In genomic region chr5:114953559-114953958, GRCh38 we compare ENCODE assay signal across 16 cellular contexts.
DNase-seq lines count a peak whose midpoint lies in the region; ATAC-seq and TF ChIP-seq lines count a peak whose summit lies in the region.
"Had no signal": no experiment of that assay in that cellular context is flagged by ENCODE, and none has a peak within 500 bp of the region (broad histone marks: within the 10 kb centered on the region; RNA-seq: fewer than 3 reads in every experiment).

No MANE protein-coding gene starts in this region.

- no peaks in the 10 kb centered on the region for H3F3A ChIP-seq in GM23248 (ENCODE audit: insufficient read depth)

- in situ Hi-C loops in GM23248 (cut with MboI), result no loop called here

- no peak overlapping the region for H3K9ac ChIP-seq in GM23248

- H3K9me2 ChIP-seq in GM23248 (ENCODE audit: insufficient read depth), result no peaks in the 10 kb centered on the region

- CTCF ChIA-PET in T-cell (lab: Charles Lee), result no interaction called here

- no peak for TF ChIP-seq CTCF in lung (IDR thresholded peaks at IDR 0.05; ENCODE audit: control extremely low read depth, extremely low read depth)

- H3K27ac ChIP-seq in lung (ENCODE audit: low read depth in 1 of 2, low read length in 1 of 2) (no peak overlapping the region), GM23248 (no peak overlapping the region)

- POLR2A ChIA-PET in T-cell (lab: Charles Lee), result no interaction called here

- no peaks in the 10 kb centered on the region for H3K79me2 ChIP-seq in GM23248 (ENCODE audit: insufficient read depth)

- no peak overlapping the region for H3K4me3 Mint-ChIP-seq in T-cell
- H3K4me3 Mint-ChIP-seq: HFFc6; stimulated activated naive CD8-positive, alpha-beta T cell treated with anti-CD3 and anti-CD28 coated beads, Interleukin-15, Interleukin-2, amounts not matched to agents 100 ng/mL and 50 ng/mL, for 24 hours had no signal

- H3K27me3 ChIP-seq in lung (ENCODE audit: control insufficient read depth, insufficient read depth) (no peaks in the 10 kb centered on the region), GM23248 (replicated peaks; ENCODE audit: insufficient read depth) (no peaks in the 10 kb centered on the region)

- no peaks in the 10 kb centered on the region for H3K36me3 Mint-ChIP-seq in T-cell

- DNase-seq in NOMO-1 treated with DMSO at 0.1 percent for 48 hours (lab: John Stamatoyannopoulos, UW; ENCODE audit: unreplicated experiment), result peak; percentile 56
- DNase-seq in lung (ENCODE audit: low spot score), result no peak
- no peak for DNase-seq in activated CD4-positive, alpha-beta T cell treated with anti-CD3 and anti-CD28 coated beads, Interleukin-2, amount 50 U/mL, for 1 hour
- DNase-seq in GM23248, result no peak
- DNase-seq in T-cell, result no peak
- DNase-seq in SW480 (ENCODE audit: low spot score), result no peak
- DNase-seq: activated gamma-delta T cell, cortex of kidney, HFFc6, islet precursor cell, mucosa of descending colon, NCI-H1105 treated with DMSO at 0.1 percent for 48 hours, PC-3 had no signal

- WGBS in lung, 2 donors, result 48 to 59% methylated on average over 2 of the region's 2 CpGs
- WGBS in GM23248 (ENCODE audit: low coverage in 1 of 2, low lambda C conversion rate in 2 of 2, missing lambda C conversion rate in 2 of 2), 2 experiments, result 9 to 12% methylated on average over 2 of the region's 2 CpGs

- H3K4me3 ChIP-seq in lung, result no peak overlapping the region
- H3K4me3 ChIP-seq in GM23248, result no peak overlapping the region
- H3K4me3 ChIP-seq: mucosa of descending colon had no signal

- H3K36me3 ChIP-seq in lung (ENCODE audit: control insufficient read depth in 2 of 2, insufficient read depth in 2 of 2, low read length in 2 of 2) (no peaks in the 10 kb centered on the region), GM23248 (ENCODE audit: low read depth) (no peaks in the 10 kb centered on the region)

- H3K4me2 ChIP-seq in GM23248 (ENCODE audit: unreplicated experiment), result no peak overlapping the region

- ATAC-seq in GM18858 (IDR thresholded peaks at IDR 0.05; ENCODE audit: unreplicated experiment), result peak; percentile 46
- peak; percentile 59 for ATAC-seq in HG02884 (IDR thresholded peaks at IDR 0.05; ENCODE audit: unreplicated experiment)
- ATAC-seq in lung (ENCODE audit: insufficient read depth, low FRiP score), result peak; percentile 56
- no peak for ATAC-seq in T-cell (replicated peaks in 1 of 4)
- ATAC-seq: mucosa of descending colon, PC-3 had no signal

- peaks cover 0 to 11% (median 7%) of the 10 kb centered on the region in 3 donors for H3K9me3 Mint-ChIP-seq in T-cell
- H3K9me3 Mint-ChIP-seq: stimulated activated naive CD8-positive, alpha-beta T cell treated with anti-CD3 and anti-CD28 coated beads, Interleukin-15, Interleukin-2, amounts not matched to agents 100 ng/mL and 50 ng/mL, for 24 hours had no signal

- peaks cover 0 to 3% of the 10 kb centered on the region in 2 donors for H3K9me3 ChIP-seq in lung (ENCODE audit: control insufficient read depth in 2 of 2, insufficient read depth in 1 of 2, low read length in 1 of 2)
- no peaks in the 10 kb centered on the region for H3K9me3 ChIP-seq in GM23248 (ENCODE audit: low read depth)
- H3K9me3 ChIP-seq: mucosa of descending colon had no signal

- H3K4me1 Mint-ChIP-seq in T-cell, result no peaks in the 10 kb centered on the region

- H3K4me1 ChIP-seq in lung (ENCODE audit: control insufficient read depth in 2 of 2, insufficient read depth in 2 of 2, low read length in 2 of 2) (no peaks in the 10 kb centered on the region), GM23248 (ENCODE audit: insufficient read depth) (no peaks in the 10 kb centered on the region)

- H3K27ac Mint-ChIP-seq in T-cell, result no peak overlapping the region
- H3K27ac Mint-ChIP-seq: HFFc6; stimulated activated naive CD8-positive, alpha-beta T cell treated with anti-CD3 and anti-CD28 coated beads, Interleukin-15, Interleukin-2, amounts not matched to agents 100 ng/mL and 50 ng/mL, for 24 hours had no signal

- H4K20me1 ChIP-seq in GM23248 (ENCODE audit: insufficient read depth), result no peaks in the 10 kb centered on the region

- H2AFZ ChIP-seq in GM23248, result no peak overlapping the region

- no peaks in the 10 kb centered on the region for H3K27me3 Mint-ChIP-seq in T-cell
- H3K27me3 Mint-ChIP-seq: stimulated activated naive CD8-positive, alpha-beta T cell treated with anti-CD3 and anti-CD28 coated beads, Interleukin-15, Interleukin-2, amounts not matched to agents 100 ng/mL and 50 ng/mL, for 24 hours had no signal

Comparison
In these comparisons a context has a peak if more than half of its experiments do, and no peak if none do; other contexts are left out.
1. ATAC-seq: peak in GM18858 (single experiment), HG02884 (single experiment) and lung (single experiment); none in T-cell (0 of 4).